14 cellular contexts compared by ENCODE assay signal in genomic region chrX:329291-329910, GRCh38.
"Had no signal": no experiment of that assay in that cellular context is flagged by ENCODE, and none has a peak within 500 bp of the region (broad histone marks: within the 10 kb centered on the region; RNA-seq: fewer than 3 reads in every experiment).

No MANE protein-coding gene starts in this region.

- DNase-seq: activated CD4-positive, alpha-beta T cell treated with anti-CD3 and anti-CD28 coated beads for 36 hours; activated CD8-positive, alpha-beta memory T cell treated with anti-CD3 and anti-CD28 coated beads, Interleukin-2, amount 50 U/mL, for 48 hours; activated CD8-positive, alpha-beta T cell treated with anti-CD3 and anti-CD28 coated beads for 36 hours; activated T-cell treated with anti-CD3 and anti-CD28 coated beads, Interleukin-2, amount 50 U/mL, for 72 hours; anterior cingulate cortex; occipital lobe; SHP77 treated with DMSO at 0.1 percent for 48 hours; stimulated activated CD4-positive, alpha-beta T cell treated with anti-CD3 and anti-CD28 coated beads, Interleukin-2, amount 100 ng/mL, for 48 hours; stimulated activated naive B cell treated with anti-CD40 and anti-IgM and Interleukin-4, amounts not matched to agents 10 μg/mL and 1 μg/mL and 100 μg/mL, for 72 hours; transverse colon; WERI-Rb-1 had no signal

- H3K27ac ChIP-seq: epithelial cell of prostate, transverse colon, WERI-Rb-1 had no signal

- H3K27ac Mint-ChIP-seq: activated CD4-positive, alpha-beta T cell treated with anti-CD3 and anti-CD28 coated beads for 36 hours; activated CD8-positive, alpha-beta T cell treated with anti-CD3 and anti-CD28 coated beads for 36 hours; activated T-cell treated with anti-CD3 and anti-CD28 coated beads, Interleukin-2, amount 50 U/mL, for 72 hours; memory B cell; natural killer cell treated with Interleukin-12 subunit alpha and Interleukin-12 subunit beta and Interleukin-15 and Interleukin-18, amount 100 ng/mL, for 72 hours; stimulated activated naive B cell treated with anti-CD40 and anti-IgM and Interleukin-4, amounts not matched to agents 10 μg/mL and 1 μg/mL and 100 μg/mL, for 72 hours had no signal

- H3K27me3 Mint-ChIP-seq: activated CD4-positive, alpha-beta T cell treated with anti-CD3 and anti-CD28 coated beads for 36 hours; activated CD8-positive, alpha-beta T cell treated with anti-CD3 and anti-CD28 coated beads for 36 hours; natural killer cell treated with Interleukin-12 subunit alpha and Interleukin-12 subunit beta and Interleukin-15 and Interleukin-18, amount 100 ng/mL, for 72 hours had no signal

- H3K9me3 ChIP-seq: transverse colon had no signal

- H3K4me3 Mint-ChIP-seq: activated CD4-positive, alpha-beta T cell treated with anti-CD3 and anti-CD28 coated beads for 36 hours; activated CD8-positive, alpha-beta T cell treated with anti-CD3 and anti-CD28 coated beads for 36 hours; activated T-cell treated with anti-CD3 and anti-CD28 coated beads, Interleukin-2, amount 50 U/mL, for 72 hours; memory B cell; natural killer cell treated with Interleukin-12 subunit alpha and Interleukin-12 subunit beta and Interleukin-15 and Interleukin-18, amount 100 ng/mL, for 72 hours; stimulated activated naive B cell treated with anti-CD40 and anti-IgM and Interleukin-4, amounts not matched to agents 10 μg/mL and 1 μg/mL and 100 μg/mL, for 72 hours had no signal

- H3K36me3 Mint-ChIP-seq: natural killer cell treated with Interleukin-12 subunit alpha and Interleukin-12 subunit beta and Interleukin-15 and Interleukin-18, amount 100 ng/mL, for 72 hours had no signal

- H3K9me3 Mint-ChIP-seq: activated CD8-positive, alpha-beta T cell treated with anti-CD3 and anti-CD28 coated beads for 36 hours; activated T-cell treated with anti-CD3 and anti-CD28 coated beads, Interleukin-2, amount 50 U/mL, for 72 hours; memory B cell; natural killer cell treated with Interleukin-12 subunit alpha and Interleukin-12 subunit beta and Interleukin-15 and Interleukin-18, amount 100 ng/mL, for 72 hours; stimulated activated naive B cell treated with anti-CD40 and anti-IgM and Interleukin-4, amounts not matched to agents 10 μg/mL and 1 μg/mL and 100 μg/mL, for 72 hours had no signal

- H3K4me3 ChIP-seq: transverse colon had no signal

- H3K36me3 ChIP-seq: transverse colon had no signal

- ATAC-seq: activated CD4-positive, alpha-beta T cell treated with anti-CD3 and anti-CD28 coated beads for 36 hours; activated CD8-positive, alpha-beta T cell treated with anti-CD3 and anti-CD28 coated beads for 36 hours; activated T-cell treated with anti-CD3 and anti-CD28 coated beads, Interleukin-2, amount 50 U/mL, for 72 hours; natural killer cell treated with Interleukin-12 subunit alpha and Interleukin-12 subunit beta and Interleukin-15 and Interleukin-18, amount 100 ng/mL, for 72 hours; stimulated activated naive B cell treated with anti-CD40 and anti-IgM and Interleukin-4, amounts not matched to agents 10 μg/mL and 1 μg/mL and 100 μg/mL, for 72 hours had no signal
